2 cellular contexts compared by ENCODE assay signal in the genomic region with DNA sequence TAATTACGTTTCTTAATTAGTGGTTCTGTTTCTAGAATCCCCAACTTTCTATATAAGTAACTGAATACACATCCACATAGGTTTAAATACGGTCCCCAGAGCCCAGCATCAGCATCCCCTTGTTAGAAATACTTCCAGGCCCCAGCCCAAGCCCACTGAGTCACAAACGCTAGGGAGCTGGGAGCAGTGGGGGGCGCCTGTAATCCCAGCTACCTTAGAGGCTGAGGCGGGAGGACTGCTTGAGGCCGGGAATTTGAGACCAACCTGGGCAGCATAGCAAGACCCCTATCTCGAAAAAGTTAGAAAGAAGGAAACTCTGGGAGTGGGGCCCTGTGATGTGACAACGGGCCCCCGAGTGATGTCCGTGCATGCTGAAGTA.
TF ChIP-seq lines count a peak whose summit lies in the region.

No MANE protein-coding gene starts in this region.

TF ChIP-seq in IMR-90, 13 proteins besides CTCF, POLR2A, EP300 and RAD21:
- no peak for TF ChIP-seq RFX5 (IDR thresholded peaks at IDR 0.05; ENCODE audit: low read depth, low read length)
- no peak for TF ChIP-seq BHLHE40 (IDR thresholded peaks at IDR 0.05; ENCODE audit: low read depth, low read length)
- no peak for TF ChIP-seq FOS (IDR thresholded peaks at IDR 0.05; ENCODE audit: low read depth, low read length)
- TF ChIP-seq, protein P1, sequence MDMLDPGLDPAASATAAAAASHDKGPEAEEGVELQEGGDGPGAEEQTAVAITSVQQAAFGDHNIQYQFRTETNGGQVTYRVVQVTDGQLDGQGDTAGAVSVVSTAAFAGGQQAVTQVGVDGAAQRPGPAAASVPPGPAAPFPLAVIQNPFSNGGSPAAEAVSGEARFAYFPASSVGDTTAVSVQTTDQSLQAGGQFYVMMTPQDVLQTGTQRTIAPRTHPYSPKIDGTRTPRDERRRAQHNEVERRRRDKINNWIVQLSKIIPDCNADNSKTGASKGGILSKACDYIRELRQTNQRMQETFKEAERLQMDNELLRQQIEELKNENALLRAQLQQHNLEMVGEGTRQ (IDR thresholded peaks at IDR 0.05; ENCODE audit: low read depth, low read length): no peak
- no peak for TF ChIP-seq MAZ (IDR thresholded peaks at IDR 0.05; ENCODE audit: borderline replicate concordance, low read depth, low read length)
- TF ChIP-seq MAFK (IDR thresholded peaks at IDR 0.05; ENCODE audit: low read depth, low read length): no peak
- no peak for TF ChIP-seq RCOR1 (IDR thresholded peaks at IDR 0.05; ENCODE audit: insufficient replicate concordance, low read length)
- TF ChIP-seq NFE2L2 (IDR thresholded peaks at IDR 0.05; ENCODE audit: low read depth, low read length): no peak

TF ChIP-seq in HEK293T, 16 proteins besides CTCF, POLR2A, EP300 and RAD21:
- TF ChIP-seq FOXA1 (IDR thresholded peaks at IDR 0.05): no peak
- TF ChIP-seq FOXM1 (IDR thresholded peaks at IDR 0.05; ENCODE audit: borderline replicate concordance): no peak
- no peak for TF ChIP-seq FOXK2 (IDR thresholded peaks at IDR 0.05)
- TF ChIP-seq ARNT (IDR thresholded peaks at IDR 0.05): no peak
- TF ChIP-seq L3MBTL2 (conservative IDR thresholded peaks at IDR 0.05): no peak
- TF ChIP-seq ELF4 (IDR thresholded peaks at IDR 0.05): no peak
- no peak for TF ChIP-seq SUZ12 (IDR thresholded peaks at IDR 0.05)
- TF ChIP-seq TARDBP (IDR thresholded peaks at IDR 0.05): no peak
- TF ChIP-seq SP1 (IDR thresholded peaks at IDR 0.05): no peak
TF ChIP-seq in HEK293T: peak in this region for 0.
